29 cellular contexts compared by ENCODE assay signal in the genomic region with DNA sequence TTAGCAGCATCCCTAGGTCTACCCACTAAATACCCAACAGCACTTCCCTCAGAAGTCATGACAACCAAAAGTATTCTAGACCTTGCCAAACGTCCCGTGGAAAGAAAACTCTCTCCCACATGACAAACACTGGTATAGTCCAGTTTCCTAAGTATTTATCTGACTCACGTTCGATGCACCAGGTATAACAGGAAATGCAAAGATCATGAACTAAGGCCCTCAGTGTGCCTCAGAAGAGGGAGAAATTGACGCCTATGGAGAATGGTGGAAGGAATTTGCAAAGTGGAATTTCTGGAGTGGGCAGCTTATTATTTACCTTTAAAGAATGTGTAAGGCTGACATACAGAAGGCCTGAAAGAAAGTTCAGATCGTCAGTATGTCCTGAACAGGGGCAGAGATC.
DNase-seq lines count a peak whose midpoint lies in the region; ATAC-seq, FAIRE-seq and TF ChIP-seq lines count a peak whose summit lies in the region.
"Had no signal": no experiment of that assay in that cellular context is flagged by ENCODE, and none has a peak within 500 bp of the region (broad histone marks: within the 10 kb centered on the region; RNA-seq: fewer than 3 reads in every experiment).

No MANE protein-coding gene starts in this region.

- TF ChIP-seq CTCF in bronchial epithelial cell (IDR thresholded peaks at IDR 0.05; ENCODE audit: insufficient read depth, low read length, severe bottlenecking) (no peak), epithelial cell of esophagus (IDR thresholded peaks at IDR 0.05; ENCODE audit: insufficient read depth, low read depth, low read length, missing control alignments) (no peak)

- no peak for ATAC-seq in HG02981 (IDR thresholded peaks at IDR 0.05; ENCODE audit: unreplicated experiment)
- ATAC-seq: A549; CD8-positive, alpha-beta T cell had no signal

- FAIRE-seq in bronchial epithelial cell (lab: Jason Lieb, UNC) = no peak
- FAIRE-seq: A204.1, A549, D721Med had no signal

- H3K36me3 ChIP-seq in bronchial epithelial cell (ENCODE audit: control insufficient read depth, insufficient read depth, low read length) = no peaks in the 10 kb centered on the region
- H3K36me3 ChIP-seq: BE2C; BLaER1; BLaER1 treated with 17β-estradiol and CSF1 and Interleukin-3, amounts not matched to agents 10 nM and 100 nM had no signal

- DNase-seq in bronchial epithelial cell (ENCODE audit: low read depth) = peak; percentile 59
- peak; percentile 51 for DNase-seq in epithelial cell of esophagus (ENCODE audit: low read depth)
- DNase-seq in T-helper 9 cell = no peak
- DNase-seq: 8988T; ACHN; AML-193; BE2C; C1 segment of cervical spinal cord; Caco-2; Calu3; CD4-positive, alpha-beta memory T cell; CD4-positive, alpha-beta T cell; CD4-positive, CD25-positive, alpha-beta regulatory T cell; CD8-positive, alpha-beta memory T cell; CD8-positive, alpha-beta T cell; COR-L47; DMS 273 treated with DMSO at 0.1 percent for 48 hours; DMS153; DMS53; DMS79; DMS79 treated with DMSO at 0.1 percent for 48 hours; DND-41; EL had no signal

- H3K4me3 ChIP-seq in bronchial epithelial cell (ENCODE audit: low read depth, low read length) (no peak overlapping the region), epithelial cell of esophagus (ENCODE audit: low read length) (no peak overlapping the region)
- H3K4me3 ChIP-seq: A549; BLaER1; BLaER1 treated with 17β-estradiol and CSF1 and Interleukin-3, amounts not matched to agents 10 nM and 100 nM had no signal

- H3K27me3 ChIP-seq in bronchial epithelial cell (ENCODE audit: control insufficient read depth, insufficient read depth, low read length) = no peaks in the 10 kb centered on the region
- H3K27me3 ChIP-seq: BE2C; BLaER1; BLaER1 treated with 17β-estradiol and CSF1 and Interleukin-3, amounts not matched to agents 10 nM and 100 nM had no signal
